9 cellular contexts compared by ENCODE assay signal in genomic region chr13:109521719-109522118, GRCh38.
"Had no signal": no experiment of that assay in that cellular context is flagged by ENCODE, and none has a peak within 500 bp of the region (broad histone marks: within the 10 kb centered on the region; RNA-seq: fewer than 3 reads in every experiment).

No MANE protein-coding gene starts in this region.

- H3K4me3 ChIP-seq: GM23248, HAP-1 had no signal

- H3K27ac Mint-ChIP-seq: HFFc6, IgD-negative memory B cell had no signal

- DNase-seq: GM23248, H7, HFFc6, KBM-7 had no signal

- H3K4me3 Mint-ChIP-seq: HFFc6, IgD-negative memory B cell had no signal

- H3K4me1 Mint-ChIP-seq: IgD-negative memory B cell had no signal

- H3K9me3 ChIP-seq: HAP-1 had no signal

- H3K4me1 ChIP-seq: HAP-1 had no signal

- H3K27me3 Mint-ChIP-seq: IgD-negative memory B cell had no signal

- H3K36me3 Mint-ChIP-seq: IgD-negative memory B cell had no signal

- H3K27ac ChIP-seq: GM23248, HL-60 had no signal

- H3K9me3 Mint-ChIP-seq: HFFc6, IgD-negative memory B cell had no signal

- H3K36me3 ChIP-seq: HAP-1 had no signal

- ATAC-seq: HCT116, HepG2 had no signal
